Comparison of ENCODE assay signal across 28 cellular contexts in the genomic region with DNA sequence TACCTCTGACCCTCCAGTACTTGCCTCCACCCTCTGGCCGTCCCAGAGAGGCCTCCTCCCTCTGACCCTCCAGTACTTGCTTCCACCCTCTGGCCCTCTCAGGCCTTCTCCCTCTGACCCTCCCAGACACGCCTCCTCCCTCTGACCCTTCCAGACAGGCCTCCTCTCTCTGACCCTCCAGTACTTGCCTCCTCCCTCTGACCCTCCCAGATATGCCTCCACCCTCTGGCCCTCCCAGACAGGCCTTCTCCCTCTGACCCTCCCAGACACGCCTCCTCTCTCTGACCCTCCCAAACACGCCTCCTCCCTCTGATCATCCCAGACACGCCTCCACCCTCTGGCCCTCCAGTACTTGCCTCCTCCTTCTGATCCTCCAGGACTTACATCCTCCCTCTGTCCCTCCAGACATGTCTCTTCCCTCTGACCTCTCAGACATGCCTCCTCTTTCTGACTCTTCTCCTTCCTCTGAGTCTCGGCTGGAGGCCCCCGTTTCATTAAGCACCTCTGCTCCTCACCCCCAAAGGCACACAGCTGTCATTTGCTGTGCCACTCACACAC.
"Had no signal": no experiment of that assay in that cellular context is flagged by ENCODE, and none has a peak within 500 bp of the region (broad histone marks: within the 10 kb centered on the region; RNA-seq: fewer than 3 reads in every experiment).

No MANE protein-coding gene starts in this region.

- H3K27me3 ChIP-seq: neutrophil, ovary, right atrium auricular region, tibial nerve, uterus had no signal

- H3K27ac Mint-ChIP-seq: immature natural killer cell; naive thymus-derived CD8-positive, alpha-beta T cell; stimulated activated effector memory CD8-positive, alpha-beta T cell treated with anti-CD3 and anti-CD28 coated beads, Interleukin-12 subunit alpha, Interleukin-12 subunit beta, amount 100 ng/mL, for 72 hours; stimulated activated naive CD8-positive, alpha-beta T cell treated with anti-CD3 and anti-CD28 coated beads, Interleukin-15, amount 100 ng/mL, for 72 hours; type B pancreatic cell had no signal

- H3K9me3 Mint-ChIP-seq: immature natural killer cell; nephron; neural crest cell; stimulated activated effector memory CD8-positive, alpha-beta T cell treated with anti-CD3 and anti-CD28 coated beads, Interleukin-12 subunit alpha, Interleukin-12 subunit beta, amount 100 ng/mL, for 72 hours; stimulated activated naive CD8-positive, alpha-beta T cell treated with anti-CD3 and anti-CD28 coated beads, Interleukin-15, amount 100 ng/mL, for 72 hours; type B pancreatic cell had no signal

- DNase-seq: hippocampal formation; immature natural killer cell; kidney; left colon; left lung; lower lobe of right lung; mammary epithelial cell; mesenchymal stem cell; naive thymus-derived CD8-positive, alpha-beta T cell; occipital lobe; ovary; spleen; stimulated activated CD4-positive, alpha-beta T cell treated with anti-CD3 and anti-CD28 coated beads, Interleukin-4, amount 100 ng/mL, for 24 hours; stimulated activated naive CD4-positive, alpha-beta T cell treated with Interleukin-2 at 50 U/mL for 16 hours; stimulated activated naive CD8-positive, alpha-beta T cell treated with anti-CD3 and anti-CD28 coated beads, Interleukin-15, amount 100 ng/mL, for 72 hours; substantia nigra; uterus had no signal

- H3K4me1 ChIP-seq: left lung, lower lobe of right lung, right atrium auricular region, spleen, tibial nerve, uterus had no signal

- H3K36me3 ChIP-seq: left lung, lower lobe of right lung, neutrophil, ovary, right atrium auricular region, spleen, tibial nerve, uterus had no signal

- H3K36me3 Mint-ChIP-seq: immature natural killer cell; naive thymus-derived CD8-positive, alpha-beta T cell; stimulated activated effector memory CD8-positive, alpha-beta T cell treated with anti-CD3 and anti-CD28 coated beads, Interleukin-12 subunit alpha, Interleukin-12 subunit beta, amount 100 ng/mL, for 72 hours; type B pancreatic cell had no signal

- FAIRE-seq: islet of Langerhans, kidney had no signal

- H3K4me3 Mint-ChIP-seq: immature natural killer cell; naive thymus-derived CD8-positive, alpha-beta T cell; nephron; neural crest cell; stimulated activated effector memory CD8-positive, alpha-beta T cell treated with anti-CD3 and anti-CD28 coated beads, Interleukin-12 subunit alpha, Interleukin-12 subunit beta, amount 100 ng/mL, for 72 hours; stimulated activated naive CD8-positive, alpha-beta T cell treated with anti-CD3 and anti-CD28 coated beads, Interleukin-15, amount 100 ng/mL, for 72 hours; type B pancreatic cell had no signal

- H3K4me1 Mint-ChIP-seq: immature natural killer cell; naive thymus-derived CD8-positive, alpha-beta T cell; nephron; stimulated activated effector memory CD8-positive, alpha-beta T cell treated with anti-CD3 and anti-CD28 coated beads, Interleukin-12 subunit alpha, Interleukin-12 subunit beta, amount 100 ng/mL, for 72 hours; stimulated activated naive CD8-positive, alpha-beta T cell treated with anti-CD3 and anti-CD28 coated beads, Interleukin-15, amount 100 ng/mL, for 72 hours had no signal

- H3K27me3 Mint-ChIP-seq: progenitor cell of endocrine pancreas; stimulated activated naive CD8-positive, alpha-beta T cell treated with anti-CD3 and anti-CD28 coated beads, Interleukin-15, amount 100 ng/mL, for 72 hours; type B pancreatic cell had no signal

- ATAC-seq: left colon; left lung; naive thymus-derived CD8-positive, alpha-beta T cell; sciatic nerve; stimulated activated effector memory CD8-positive, alpha-beta T cell treated with anti-CD3 and anti-CD28 coated beads, Interleukin-12 subunit alpha, Interleukin-12 subunit beta, amount 100 ng/mL, for 72 hours; stimulated activated naive CD8-positive, alpha-beta T cell treated with anti-CD3 and anti-CD28 coated beads, Interleukin-15, amount 100 ng/mL, for 72 hours had no signal

- H3K4me3 ChIP-seq: left lung, lower lobe of right lung, ovary, right atrium auricular region, skin epidermis, spleen, tibial nerve, uterus had no signal

- H3K27ac ChIP-seq: left lung, lower lobe of right lung, neutrophil, ovary, right atrium auricular region, skin epidermis, spleen, tibial nerve, uterus had no signal

- H3K9me3 ChIP-seq: neutrophil, ovary, right atrium auricular region, tibial nerve, uterus had no signal
